ENCODE assay signal across 3 cellular contexts in the genomic region with DNA sequence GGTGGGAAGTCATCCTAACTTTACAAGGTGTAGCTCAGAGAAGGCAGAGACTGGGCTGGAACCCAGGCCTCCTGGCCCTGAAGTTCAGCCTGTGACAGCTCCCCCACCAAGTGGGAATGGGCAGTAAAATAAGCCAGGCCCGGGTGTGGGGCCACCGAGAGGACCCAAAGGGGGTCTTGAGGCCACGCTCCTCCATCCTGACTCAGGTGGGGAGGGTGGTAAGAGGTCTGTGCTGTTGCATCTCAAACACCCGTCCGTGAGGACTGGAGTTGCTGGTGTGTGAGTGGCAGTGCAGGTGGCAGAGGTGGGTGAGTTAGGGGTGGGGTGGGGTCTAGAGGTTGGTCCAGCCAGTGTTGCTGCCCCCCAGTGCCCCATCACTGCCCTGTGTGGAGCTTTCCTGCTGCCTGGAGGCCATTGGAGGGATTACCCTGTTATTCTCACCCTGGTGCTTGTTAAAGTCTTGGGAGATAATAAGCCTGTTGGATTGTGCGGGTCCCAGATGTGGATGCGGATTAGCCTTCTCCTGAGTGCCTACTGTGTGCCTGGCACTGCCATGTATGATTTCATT.
A peak's percentile ranks its signal among the peaks of the same experiment; 100 is the strongest.
TF ChIP-seq lines count a peak whose summit lies in the region.

No MANE protein-coding gene starts in this region.

TF ChIP-seq in A549, 52 proteins besides CTCF, POLR2A, EP300 and RAD21:
- TF ChIP-seq ZC3H11A (IDR thresholded peaks at IDR 0.05) (no peak), SMC3 (IDR thresholded peaks at IDR 0.05) (0 out of 3 replicates have a peak, but pooled peaks have one; percentile 16), CEBPB (IDR thresholded peaks at IDR 0.05) (no peak)

TF ChIP-seq in GM23338, 12 proteins besides CTCF, POLR2A, EP300 and RAD21 (continues in another document):
- TF ChIP-seq, protein P1, sequence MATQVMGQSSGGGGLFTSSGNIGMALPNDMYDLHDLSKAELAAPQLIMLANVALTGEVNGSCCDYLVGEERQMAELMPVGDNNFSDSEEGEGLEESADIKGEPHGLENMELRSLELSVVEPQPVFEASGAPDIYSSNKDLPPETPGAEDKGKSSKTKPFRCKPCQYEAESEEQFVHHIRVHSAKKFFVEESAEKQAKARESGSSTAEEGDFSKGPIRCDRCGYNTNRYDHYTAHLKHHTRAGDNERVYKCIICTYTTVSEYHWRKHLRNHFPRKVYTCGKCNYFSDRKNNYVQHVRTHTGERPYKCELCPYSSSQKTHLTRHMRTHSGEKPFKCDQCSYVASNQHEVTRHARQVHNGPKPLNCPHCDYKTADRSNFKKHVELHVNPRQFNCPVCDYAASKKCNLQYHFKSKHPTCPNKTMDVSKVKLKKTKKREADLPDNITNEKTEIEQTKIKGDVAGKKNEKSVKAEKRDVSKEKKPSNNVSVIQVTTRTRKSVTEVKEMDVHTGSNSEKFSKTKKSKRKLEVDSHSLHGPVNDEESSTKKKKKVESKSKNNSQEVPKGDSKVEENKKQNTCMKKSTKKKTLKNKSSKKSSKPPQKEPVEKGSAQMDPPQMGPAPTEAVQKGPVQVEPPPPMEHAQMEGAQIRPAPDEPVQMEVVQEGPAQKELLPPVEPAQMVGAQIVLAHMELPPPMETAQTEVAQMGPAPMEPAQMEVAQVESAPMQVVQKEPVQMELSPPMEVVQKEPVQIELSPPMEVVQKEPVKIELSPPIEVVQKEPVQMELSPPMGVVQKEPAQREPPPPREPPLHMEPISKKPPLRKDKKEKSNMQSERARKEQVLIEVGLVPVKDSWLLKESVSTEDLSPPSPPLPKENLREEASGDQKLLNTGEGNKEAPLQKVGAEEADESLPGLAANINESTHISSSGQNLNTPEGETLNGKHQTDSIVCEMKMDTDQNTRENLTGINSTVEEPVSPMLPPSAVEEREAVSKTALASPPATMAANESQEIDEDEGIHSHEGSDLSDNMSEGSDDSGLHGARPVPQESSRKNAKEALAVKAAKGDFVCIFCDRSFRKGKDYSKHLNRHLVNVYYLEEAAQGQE (IDR thresholded peaks at IDR 0.05; ENCODE audit: unreplicated experiment) = no peak
- TF ChIP-seq ZNF331 (CRISPR knock-in tag; IDR thresholded peaks at IDR 0.05; ENCODE audit: low read depth) (no peak), POLR2AphosphoS5 (IDR thresholded peaks at IDR 0.05; ENCODE audit: low read depth) (no peak), STAT1 (IDR thresholded peaks at IDR 0.05; ENCODE audit: unreplicated experiment) (no peak), EZH2phosphoT487 (IDR thresholded peaks at IDR 0.05; ENCODE audit: unreplicated experiment) (no peak), JUNB (IDR thresholded peaks at IDR 0.05; ENCODE audit: unreplicated experiment) (no peak), ETS1 (IDR thresholded peaks at IDR 0.05) (no peak)
- TF ChIP-seq, protein P2, sequence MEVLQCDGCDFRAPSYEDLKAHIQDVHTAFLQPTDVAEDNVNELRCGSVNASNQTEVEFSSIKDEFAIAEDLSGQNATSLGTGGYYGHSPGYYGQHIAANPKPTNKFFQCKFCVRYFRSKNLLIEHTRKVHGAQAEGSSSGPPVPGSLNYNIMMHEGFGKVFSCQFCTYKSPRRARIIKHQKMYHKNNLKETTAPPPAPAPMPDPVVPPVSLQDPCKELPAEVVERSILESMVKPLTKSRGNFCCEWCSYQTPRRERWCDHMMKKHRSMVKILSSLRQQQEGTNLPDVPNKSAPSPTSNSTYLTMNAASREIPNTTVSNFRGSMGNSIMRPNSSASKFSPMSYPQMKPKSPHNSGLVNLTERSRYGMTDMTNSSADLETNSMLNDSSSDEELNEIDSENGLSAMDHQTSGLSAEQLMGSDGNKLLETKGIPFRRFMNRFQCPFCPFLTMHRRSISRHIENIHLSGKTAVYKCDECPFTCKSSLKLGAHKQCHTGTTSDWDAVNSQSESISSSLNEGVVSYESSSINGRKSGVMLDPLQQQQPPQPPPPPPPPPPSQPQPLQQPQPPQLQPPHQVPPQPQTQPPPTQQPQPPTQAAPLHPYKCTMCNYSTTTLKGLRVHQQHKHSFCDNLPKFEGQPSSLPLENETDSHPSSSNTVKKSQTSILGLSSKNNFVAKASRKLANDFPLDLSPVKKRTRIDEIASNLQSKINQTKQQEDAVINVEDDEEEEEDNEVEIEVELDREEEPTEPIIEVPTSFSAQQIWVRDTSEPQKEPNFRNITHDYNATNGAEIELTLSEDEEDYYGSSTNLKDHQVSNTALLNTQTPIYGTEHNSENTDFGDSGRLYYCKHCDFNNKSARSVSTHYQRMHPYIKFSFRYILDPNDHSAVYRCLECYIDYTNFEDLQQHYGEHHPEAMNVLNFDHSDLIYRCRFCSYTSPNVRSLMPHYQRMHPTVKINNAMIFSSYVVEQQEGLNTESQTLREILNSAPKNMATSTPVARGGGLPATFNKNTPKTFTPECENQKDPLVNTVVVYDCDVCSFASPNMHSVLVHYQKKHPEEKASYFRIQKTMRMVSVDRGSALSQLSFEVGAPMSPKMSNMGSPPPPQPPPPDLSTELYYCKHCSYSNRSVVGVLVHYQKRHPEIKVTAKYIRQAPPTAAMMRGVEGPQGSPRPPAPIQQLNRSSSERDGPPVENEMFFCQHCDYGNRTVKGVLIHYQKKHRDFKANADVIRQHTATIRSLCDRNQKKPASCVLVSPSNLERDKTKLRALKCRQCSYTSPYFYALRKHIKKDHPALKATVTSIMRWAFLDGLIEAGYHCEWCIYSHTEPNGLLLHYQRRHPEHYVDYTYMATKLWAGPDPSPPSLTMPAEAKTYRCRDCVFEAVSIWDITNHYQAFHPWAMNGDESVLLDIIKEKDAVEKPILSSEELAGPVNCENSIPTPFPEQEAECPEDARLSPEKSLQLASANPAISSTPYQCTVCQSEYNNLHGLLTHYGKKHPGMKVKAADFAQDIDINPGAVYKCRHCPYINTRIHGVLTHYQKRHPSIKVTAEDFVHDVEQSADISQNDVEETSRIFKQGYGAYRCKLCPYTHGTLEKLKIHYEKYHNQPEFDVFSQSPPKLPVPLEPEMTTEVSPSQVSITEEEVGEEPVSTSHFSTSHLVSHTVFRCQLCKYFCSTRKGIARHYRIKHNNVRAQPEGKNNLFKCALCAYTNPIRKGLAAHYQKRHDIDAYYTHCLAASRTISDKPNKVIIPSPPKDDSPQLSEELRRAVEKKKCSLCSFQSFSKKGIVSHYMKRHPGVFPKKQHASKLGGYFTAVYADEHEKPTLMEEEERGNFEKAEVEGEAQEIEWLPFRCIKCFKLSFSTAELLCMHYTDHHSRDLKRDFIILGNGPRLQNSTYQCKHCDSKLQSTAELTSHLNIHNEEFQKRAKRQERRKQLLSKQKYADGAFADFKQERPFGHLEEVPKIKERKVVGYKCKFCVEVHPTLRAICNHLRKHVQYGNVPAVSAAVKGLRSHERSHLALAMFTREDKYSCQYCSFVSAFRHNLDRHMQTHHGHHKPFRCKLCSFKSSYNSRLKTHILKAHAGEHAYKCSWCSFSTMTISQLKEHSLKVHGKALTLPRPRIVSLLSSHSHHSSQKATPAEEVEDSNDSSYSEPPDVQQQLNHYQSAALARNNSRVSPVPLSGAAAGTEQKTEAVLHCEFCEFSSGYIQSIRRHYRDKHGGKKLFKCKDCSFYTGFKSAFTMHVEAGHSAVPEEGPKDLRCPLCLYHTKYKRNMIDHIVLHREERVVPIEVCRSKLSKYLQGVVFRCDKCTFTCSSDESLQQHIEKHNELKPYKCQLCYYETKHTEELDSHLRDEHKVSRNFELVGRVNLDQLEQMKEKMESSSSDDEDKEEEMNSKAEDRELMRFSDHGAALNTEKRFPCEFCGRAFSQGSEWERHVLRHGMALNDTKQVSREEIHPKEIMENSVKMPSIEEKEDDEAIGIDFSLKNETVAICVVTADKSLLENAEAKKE (CRISPR knock-in tag; IDR thresholded peaks at IDR 0.05) = no peak

TF ChIP-seq in HepG2, 621 proteins besides CTCF, POLR2A, EP300 and RAD21:
- TF ChIP-seq ZNF780A (CRISPR knock-in tag; IDR thresholded peaks at IDR 0.05) (no peak), STAG1 (CRISPR knock-in tag; IDR thresholded peaks at IDR 0.05) (peak; percentile 32)
